In the genomic region with DNA sequence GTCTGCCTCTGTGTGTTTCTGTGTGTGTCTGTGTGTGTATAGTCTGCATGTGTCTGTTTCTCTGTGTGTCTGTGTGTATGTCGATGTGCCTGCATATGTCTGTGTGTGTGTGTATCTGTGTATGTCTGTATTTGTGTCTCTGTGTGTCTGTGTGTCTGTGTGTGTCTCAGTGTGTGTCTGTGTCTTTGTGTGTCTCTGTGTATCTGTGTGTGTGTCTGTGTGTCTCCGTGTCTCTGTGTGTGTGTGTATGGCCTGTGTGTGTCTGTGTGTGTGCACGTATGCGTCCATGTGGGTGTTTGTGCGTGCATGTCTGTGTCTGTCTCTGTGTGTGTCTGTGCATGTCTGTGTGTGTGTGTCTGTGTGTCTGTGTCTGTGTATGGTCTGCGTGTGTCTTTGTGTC, we compare ENCODE assay signal across 9 cellular contexts. TPM values are rescaled to one million over a fixed set of nuclear protein-coding genes. Genes with fewer than 3 reads are reported as not detected.
DNase-seq lines count a peak whose midpoint lies in the region; ATAC-seq, FAIRE-seq and TF ChIP-seq lines count a peak whose summit lies in the region.
"Had no signal": no experiment of that assay in that cellular context is flagged by ENCODE, and none has a peak within 500 bp of the region (broad histone marks: within the 10 kb centered on the region; RNA-seq: fewer than 3 reads in every experiment).

No MANE protein-coding gene starts in this region.

- H3K9me3 ChIP-seq in right atrium auricular region (no peaks in the 10 kb centered on the region), mononuclear cell (ENCODE audit: low read depth, low read length) (no peaks in the 10 kb centered on the region)

- H3K36me3 ChIP-seq in right atrium auricular region, result no peaks in the 10 kb centered on the region

- H3K4me3 ChIP-seq in right atrium auricular region (peak overlapping the region; percentile 45 to 61), choroid plexus epithelial cell (ENCODE audit: low read depth, low read length) (peak overlapping the region; percentile 65), mononuclear cell (ENCODE audit: low read length) (peak overlapping the region; percentile 54)

- ATAC-seq in Right ventricle myocardium superior (ENCODE audit: poor library complexity) (no peak), HG03378 (IDR thresholded peaks at IDR 0.05; ENCODE audit: unreplicated experiment) (no peak)

- intact Hi-C loops in Right ventricle myocardium superior (cut with DNase I), result no loop called here

- TF ChIP-seq CTCF in right atrium auricular region (IDR thresholded peaks at IDR 0.05), result no peak
- no peak for TF ChIP-seq CTCF in choroid plexus epithelial cell (conservative IDR thresholded peaks at IDR 0.05; ENCODE audit: low read depth, low read length)

- peak; percentile 44 for FAIRE-seq in urothelium cell line (lab: Jason Lieb, UNC)

- H3K27me3 ChIP-seq in right atrium auricular region (no peaks in the 10 kb centered on the region), mononuclear cell (ENCODE audit: insufficient read depth, low read length) (no peaks in the 10 kb centered on the region)

- H3K4me1 ChIP-seq in right atrium auricular region (peaks cover 0 to 13% of the 10 kb centered on the region in 2 donors), mononuclear cell (ENCODE audit: insufficient read depth, low read length) (peaks cover 19% of the 10 kb centered on the region)

- H3K27ac ChIP-seq in right atrium auricular region, result no peak overlapping the region

- no peak for DNase-seq in right atrium auricular region (ENCODE audit: low spot score)
- DNase-seq in Right ventricle myocardium superior, result no peak
- no peak for DNase-seq in choroid plexus epithelial cell (ENCODE audit: low read depth)
- DNase-seq in urothelium cell line (ENCODE audit: low spot score), result no peak
- no peak for DNase-seq in HK-2 (ENCODE audit: unreplicated experiment)
- DNase-seq in SHP77 treated with DMSO at 0.1 percent for 48 hours (lab: John Stamatoyannopoulos, UW), result no peak

RNA-seq across cellular contexts. Expression of gene SNX32, which starts 0.4 kb away (rescaled TPM):
- total RNA-seq in right atrium auricular region, result under 1 TPM; 0.20 to 0.37 TPM
- total RNA-seq in Right ventricle myocardium superior, result not detected
- total RNA-seq in mononuclear cell, result not detected
- total RNA-seq: glomerular endothelial cell had no signal

RNA-seq across cellular contexts. Expression of gene CFL1, which starts 23.8 kb away (rescaled TPM):
- 100 to 1,000 TPM; 365 to 493 TPM for total RNA-seq in right atrium auricular region
- total RNA-seq in Right ventricle myocardium superior, result 288 TPM
- total RNA-seq in mononuclear cell, result 731 TPM

RNA-seq across cellular contexts. Expression of gene MUS81, which starts 26.0 kb away (rescaled TPM):
- total RNA-seq in right atrium auricular region (10 to 100 TPM; 23.4 to 26.3 TPM), Right ventricle myocardium superior (30.7 TPM), mononuclear cell (17.3 TPM)

RNA-seq across cellular contexts. Expression of gene EFEMP2, which starts 38.4 kb away (rescaled TPM):
- total RNA-seq in right atrium auricular region, result 100 to 1,000 TPM; 117 to 156 TPM
- total RNA-seq in Right ventricle myocardium superior, result 80.0 TPM
- total RNA-seq in mononuclear cell, result 1.3 TPM

RNA-seq across cellular contexts. Expression of gene CTSW, which starts 45.4 kb away (rescaled TPM):
- total RNA-seq in right atrium auricular region (1 to 10 TPM in 1 of 2 donors, under 1 TPM in 1; 0.39 to 1.1 TPM), Right ventricle myocardium superior (0.73 TPM), mononuclear cell (130 TPM)
